In genomic region chr17:73311428-73311780, GRCh38 we compare ENCODE assay signal across 8 cellular contexts. TPM values are rescaled to one million over a fixed set of nuclear protein-coding genes. Genes with fewer than 3 reads are reported as not detected.
DNase-seq lines count a peak whose midpoint lies in the region; ATAC-seq and TF ChIP-seq lines count a peak whose summit lies in the region.

No MANE protein-coding gene starts in this region.

- H3K27ac ChIP-seq in HUES6 (ENCODE audit: low read depth, low read length) (peak overlapping the region; percentile 55; the same call in 1 of the 2 replicates), caudate nucleus (ENCODE audit: low read depth, low read length) (peak overlapping the region; percentile 94), aorta (ENCODE audit: low read depth in 1 of 2, low read length in 2 of 2) (peak overlapping the region; percentile 45 to 90)

- peaks cover 33% of the 10 kb centered on the region for H3K4me1 Mint-ChIP-seq in Calu3 (ENCODE audit: low read depth, unreplicated experiment)
- peaks cover 33% of the 10 kb centered on the region for H3K4me1 Mint-ChIP-seq in mesothelial cell of epicardium

- ATAC-seq in GM21360 (IDR thresholded peaks at IDR 0.05; ENCODE audit: unreplicated experiment) (peak; percentile 2), aorta (ENCODE audit: low FRiP score) (peak; percentile 46)

- H3K36me3 Mint-ChIP-seq in Calu3 (ENCODE audit: insufficient read depth, unreplicated experiment) (peaks cover 55% of the 10 kb centered on the region), mesothelial cell of epicardium (no peaks in the 10 kb centered on the region)

- H3K9me3 ChIP-seq in HUES6 (ENCODE audit: control insufficient read depth, insufficient read depth, low read depth, low read length) (no peaks in the 10 kb centered on the region), aorta (ENCODE audit: control insufficient read depth, low read length) (no peaks in the 10 kb centered on the region)

- H3K27me3 ChIP-seq in HUES6 (ENCODE audit: control insufficient read depth, insufficient read depth, low read length) (no peaks in the 10 kb centered on the region; the same call in 1 of the 2 replicates), aorta (ENCODE audit: control insufficient read depth in 1 of 2, insufficient read depth in 2 of 2, low read length in 1 of 2) (no peaks in the 10 kb centered on the region)

- peak overlapping the region; percentile 94 for H3K4me3 Mint-ChIP-seq in Calu3 (ENCODE audit: low read depth, unreplicated experiment)
- peak overlapping the region; percentile 91 for H3K4me3 Mint-ChIP-seq in mesothelial cell of epicardium

- H3K27ac Mint-ChIP-seq in Calu3 (ENCODE audit: unreplicated experiment) (peak overlapping the region; percentile 93), mesothelial cell of epicardium (peak overlapping the region; percentile 97)

- H3K9me3 Mint-ChIP-seq in Calu3 (ENCODE audit: low read depth, unreplicated experiment) (no peaks in the 10 kb centered on the region), mesothelial cell of epicardium (no peaks in the 10 kb centered on the region)

- H3K9ac ChIP-seq in HUES6 (ENCODE audit: low read length) = peak overlapping the region; percentile 71

- CTCF ChIA-PET in Calu3 (lab: Charles Lee) = interaction anchor here (0.8 to 3.1 kb wide), 7 partner anchors 18 to 59 kb away, joined by 5 to 24 read pairs (median 6); no protein-coding TSS in a partner anchor

- no peaks in the 10 kb centered on the region for H3K36me3 ChIP-seq in HUES6 (ENCODE audit: control insufficient read depth, insufficient read depth, low read length)
- no peaks in the 10 kb centered on the region for H3K36me3 ChIP-seq in aorta (ENCODE audit: control insufficient read depth in 1 of 2, insufficient read depth in 2 of 2, low read length in 1 of 2)

- BruUV-seq in Calu3 (replicated peaks; lab: Mats Ljungman, UMichigan) = TSS peak; percentile 59

- TF ChIP-seq CTCF in Calu3 (IDR thresholded peaks at IDR 0.05; ENCODE audit: unreplicated experiment) = no peak
- TF ChIP-seq CTCF in mesothelial cell of epicardium (IDR thresholded peaks at IDR 0.05; ENCODE audit: unreplicated experiment) = no peak

- H3K27me3 Mint-ChIP-seq in Calu3 (ENCODE audit: unreplicated experiment) = no peaks in the 10 kb centered on the region
- peaks cover 4% of the 10 kb centered on the region for H3K27me3 Mint-ChIP-seq in mesothelial cell of epicardium (ENCODE audit: low read depth)

- DNase-seq in Calu3 (no peak), caudate nucleus (lab: John Stamatoyannopoulos, UW) (peak in 5 of 61 donors; percentile 49 to 67 (median 58)), mesothelial cell of epicardium (ENCODE audit: low spot score in 2 of 2, unreplicated experiment in 2 of 2) (no peak), aorta (peak; percentile 69 to 85), NCI-H1105 (lab: John Stamatoyannopoulos, UW) (no peak), SK-N-DZ (ENCODE audit: low spot score) (no peak)

- intact Hi-C loops in Calu3 (cut with micrococcal nuclease; ENCODE audit: unreplicated experiment) (loop anchor here (2.0 kb wide), 1 partner anchor 29 kb away; no protein-coding TSS in a partner anchor), aorta (cut with DNase I) (loop anchor here (1.0 to 10.0 kb wide), 3 partner anchors 19 to 56 kb away; no protein-coding TSS in a partner anchor)

- peaks cover 37% of the 10 kb centered on the region for H3K4me1 ChIP-seq in HUES6 (ENCODE audit: control insufficient read depth, insufficient read depth, low read length)
- peaks cover 1 to 3% of the 10 kb centered on the region in 2 donors for H3K4me1 ChIP-seq in aorta (ENCODE audit: control insufficient read depth in 1 of 2, insufficient read depth in 2 of 2, low read length in 2 of 2)

- 0% methylated on average over 26 to 38 of the region's 38 CpGs for WGBS in aorta, 2 donors

- peak overlapping the region; percentile 97 for H3K4me3 ChIP-seq in HUES6 (ENCODE audit: low read depth, low read length)
- peak overlapping the region; percentile 74 to 93 for H3K4me3 ChIP-seq in aorta (ENCODE audit: low read length in 2 of 2)

RNA-seq across cellular contexts. Expression of gene CDC42EP4, which starts 0.4 kb away (rescaled TPM):
- total RNA-seq in Calu3 (2022) (50.2 and 60.1 TPM in 2 replicates), mesothelial cell of epicardium (68.4 to 71.3 TPM (median 70.3 TPM) in 3 replicates), aorta (10 to 100 TPM; 62.8 to 73.7 TPM)
- polyA plus RNA-seq in aorta = 10 to 100 TPM; 23.6 to 23.8 TPM
- 54.4 and 60.4 TPM in 2 replicates for polyA plus RNA-seq in SK-N-DZ (2014; cell fraction: cytosol; rRNA removed)
- polyA plus RNA-seq in SK-N-DZ (2014; cell fraction: nucleus; rRNA removed) = 19.4 and 26.2 TPM in 2 replicates

RNA-seq across cellular contexts. Expression of gene CPSF4L, which starts 49.7 kb away (rescaled TPM):
- total RNA-seq in Calu3 (2022) (not detected in 2 replicates), mesothelial cell of epicardium (0.40 TPM in 1 of 3 replicates, not detected in the others), aorta (under 1 TPM in 1 of 2 donors, not detected in 1; 0.81 TPM)
- polyA plus RNA-seq in aorta = not detected
- not detected in 2 replicates for polyA plus RNA-seq in SK-N-DZ (2014; cell fraction: cytosol; rRNA removed)
- polyA plus RNA-seq in SK-N-DZ (2014; cell fraction: nucleus; rRNA removed) = not detected in 2 replicates

Comparison
In these comparisons a context has a peak if more than half of its experiments do, and no peak if none do; other contexts are left out.
1. DNase-seq: peak in aorta (2 of 2); none in Calu3 (single experiment), mesothelial cell of epicardium (0 of 2), NCI-H1105 (single experiment) and SK-N-DZ (single experiment).
2. Peak in every context shown above with its lines, with median percentiles within 50 percentile points of each other: H3K27ac ChIP-seq.